Comparison of ENCODE assay signal across 27 cellular contexts in genomic region chr14:77936138-77936639, GRCh38.
"Had no signal": no experiment of that assay in that cellular context is flagged by ENCODE, and none has a peak within 500 bp of the region (broad histone marks: within the 10 kb centered on the region; RNA-seq: fewer than 3 reads in every experiment).

No MANE protein-coding gene starts in this region.

- ATAC-seq: stimulated activated effector memory CD8-positive, alpha-beta T cell treated with anti-CD3 and anti-CD28 coated beads, Interleukin-12 subunit alpha, Interleukin-12 subunit beta, amount 100 ng/mL, for 72 hours; stimulated activated memory B cell treated with anti-CD40 and anti-IgM and Interleukin-4, amounts not matched to agents 10 μg/mL and 1 μg/mL and 100 μg/mL, for 72 hours; stimulated activated naive B cell treated with anti-CD40 and anti-IgM and Interleukin-4, amounts not matched to agents 10 μg/mL and 1 μg/mL and 100 μg/mL, for 72 hours; stimulated activated naive CD8-positive, alpha-beta T cell treated with anti-CD3 and anti-CD28 coated beads, Interleukin-15, amount 100 ng/mL, for 72 hours; stimulated activated naive CD8-positive, alpha-beta T cell treated with anti-CD3 and anti-CD28 coated beads, Interleukin-15, Interleukin-2, amounts not matched to agents 100 U/mL and 50 U/mL, for 24 hours; upper lobe of right lung had no signal

- H3K4me1 ChIP-seq: stomach, suprapubic skin, testis, thyroid gland, tibial artery, tibial nerve, transverse colon, upper lobe of left lung, upper lobe of right lung, uterus, vagina had no signal

- H3K27ac ChIP-seq: stomach, suprapubic skin, testis, thoracic aorta, thyroid gland, tibial artery, tibial nerve, transverse colon, upper lobe of left lung, upper lobe of right lung, uterus, vagina had no signal

- H3K9me3 ChIP-seq: testis, thyroid gland, transverse colon, vagina had no signal

- H3K36me3 ChIP-seq: thyroid gland, uterus had no signal

- FAIRE-seq: urothelium cell line had no signal

- H3K27me3 ChIP-seq: stomach, suprapubic skin, testis, thyroid gland, tibial artery, tibial nerve, transverse colon, upper lobe of left lung, upper lobe of right lung, uterus, vagina had no signal

- H3K4me3 ChIP-seq: stomach, suprapubic skin, testis, thoracic aorta, thyroid gland, tibial artery, tibial nerve, transverse colon, upper lobe of left lung, upper lobe of right lung, uterus, vagina had no signal

- DNase-seq: stimulated activated CD4-positive, alpha-beta T cell treated with anti-CD3 and anti-CD28 coated beads, Interleukin-2, amount 100 ng/mL, for 48 hours; stimulated activated CD4-positive, alpha-beta T cell treated with anti-CD3 and anti-CD28 coated beads, Interleukin-4, amount 100 ng/mL, for 1 hour; stimulated activated CD4-positive, alpha-beta T cell treated with anti-CD3 and anti-CD28 coated beads, Interleukin-4, amount 100 ng/mL, for 24 hours; stimulated activated CD4-positive, alpha-beta T cell treated with anti-CD3 and anti-CD28 coated beads, Interleukin-4, amount 100 ng/mL, for 4 hours; stimulated activated CD8-positive, alpha-beta memory T cell treated with anti-CD3 and anti-CD28 coated beads, Interleukin-4, amount 100 ng/mL, for 48 hours; stimulated activated naive B cell treated with anti-CD40 and anti-IgM and Interleukin-4, amounts not matched to agents 10 μg/mL and 1 μg/mL and 100 μg/mL, for 72 hours; stimulated activated naive CD4-positive, alpha-beta T cell; stimulated activated naive CD4-positive, alpha-beta T cell treated with Interleukin-2 at 50 U/mL for 16 hours; stimulated activated naive CD8-positive, alpha-beta T cell treated with anti-CD3 and anti-CD28 coated beads, Interleukin-15, amount 100 ng/mL, for 72 hours; stimulated activated naive CD8-positive, alpha-beta T cell treated with anti-CD3 and anti-CD28 coated beads, Interleukin-15, Interleukin-2, amounts not matched to agents 100 U/mL and 50 U/mL, for 24 hours; stomach; substantia nigra; testis; thyroid gland; tibial artery; transverse colon; trophoblast cell; upper lobe of left lung; upper lobe of right lung; uterus had no signal
